Comparison of ENCODE assay signal across 3 cellular contexts in genomic region chr3:96324087-96324486, GRCh38.
"Had no signal": no experiment of that assay in that cellular context is flagged by ENCODE, and none has a peak within 500 bp of the region (broad histone marks: within the 10 kb centered on the region; RNA-seq: fewer than 3 reads in every experiment).

No MANE protein-coding gene starts in this region.

- ATAC-seq: GM12878 had no signal

- DNase-seq: GDM1, GF-D8 had no signal

- H3K4me3 ChIP-seq: GM12878 had no signal
